ENCODE assay signal across 1 cellular context in the genomic region with DNA sequence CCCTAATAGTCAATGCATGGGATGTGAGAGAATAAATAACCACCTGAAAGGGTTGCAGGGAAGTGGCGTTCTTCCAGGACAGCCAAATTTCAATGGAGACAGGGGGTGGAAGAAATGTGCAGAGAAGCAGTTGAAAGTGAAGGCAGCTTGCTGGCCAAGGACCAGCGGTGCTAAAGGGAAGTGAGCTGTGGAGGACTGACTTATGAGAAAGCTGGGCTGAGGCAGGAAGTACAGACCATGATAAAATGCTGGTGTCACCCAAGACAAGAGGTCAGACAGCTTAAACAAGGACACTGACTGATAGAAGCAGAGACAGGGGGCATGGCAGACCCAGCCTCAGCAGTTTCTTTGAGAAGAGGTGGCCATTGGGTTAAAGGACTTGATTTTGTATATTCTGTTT.
TF ChIP-seq lines count a peak whose summit lies in the region.

No MANE protein-coding gene starts in this region.

TF ChIP-seq in K562, 482 proteins besides CTCF, POLR2A, EP300 and RAD21 (continued from another document):
- TF ChIP-seq, protein P1, sequence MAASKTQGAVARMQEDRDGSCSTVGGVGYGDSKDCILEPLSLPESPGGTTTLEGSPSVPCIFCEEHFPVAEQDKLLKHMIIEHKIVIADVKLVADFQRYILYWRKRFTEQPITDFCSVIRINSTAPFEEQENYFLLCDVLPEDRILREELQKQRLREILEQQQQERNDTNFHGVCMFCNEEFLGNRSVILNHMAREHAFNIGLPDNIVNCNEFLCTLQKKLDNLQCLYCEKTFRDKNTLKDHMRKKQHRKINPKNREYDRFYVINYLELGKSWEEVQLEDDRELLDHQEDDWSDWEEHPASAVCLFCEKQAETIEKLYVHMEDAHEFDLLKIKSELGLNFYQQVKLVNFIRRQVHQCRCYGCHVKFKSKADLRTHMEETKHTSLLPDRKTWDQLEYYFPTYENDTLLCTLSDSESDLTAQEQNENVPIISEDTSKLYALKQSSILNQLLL (CRISPR knock-in tag; IDR thresholded peaks at IDR 0.05; ENCODE audit: borderline replicate concordance) = no peak
- TF ChIP-seq JUNB (CRISPR knock-in tag; conservative IDR thresholded peaks at IDR 0.05) (no peak), ZNF175 (CRISPR knock-in tag; IDR thresholded peaks at IDR 0.05; ENCODE audit: low read depth) (no peak), KAT2B (IDR thresholded peaks at IDR 0.05; ENCODE audit: low read depth, low read length) (no peak), RCOR1 (IDR thresholded peaks at IDR 0.05; ENCODE audit: borderline replicate concordance in 1 of 2, low read depth in 2 of 2, low read length in 2 of 2) (no peak), RBM14 (IDR thresholded peaks at IDR 0.05; ENCODE audit: borderline replicate concordance, insufficient read depth, low read depth, low read length) (no peak), SPI1 (IDR thresholded peaks at IDR 0.05; ENCODE audit: borderline replicate concordance, low read depth, low read length) (peak; percentile 24; the same call in 1 of the 2 replicates)
- TF ChIP-seq, protein P2, sequence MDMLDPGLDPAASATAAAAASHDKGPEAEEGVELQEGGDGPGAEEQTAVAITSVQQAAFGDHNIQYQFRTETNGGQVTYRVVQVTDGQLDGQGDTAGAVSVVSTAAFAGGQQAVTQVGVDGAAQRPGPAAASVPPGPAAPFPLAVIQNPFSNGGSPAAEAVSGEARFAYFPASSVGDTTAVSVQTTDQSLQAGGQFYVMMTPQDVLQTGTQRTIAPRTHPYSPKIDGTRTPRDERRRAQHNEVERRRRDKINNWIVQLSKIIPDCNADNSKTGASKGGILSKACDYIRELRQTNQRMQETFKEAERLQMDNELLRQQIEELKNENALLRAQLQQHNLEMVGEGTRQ (CRISPR knock-in tag; IDR thresholded peaks at IDR 0.05) = no peak
TF ChIP-seq in K562: peak in this region for 2.
